9 cellular contexts compared by ENCODE assay signal in genomic region chr4:74039065-74039763, GRCh38. TPM values are rescaled to one million over a fixed set of nuclear protein-coding genes. Genes with fewer than 3 reads are reported as not detected.
DNase-seq lines count a peak whose midpoint lies in the region; ATAC-seq, FAIRE-seq and TF ChIP-seq lines count a peak whose summit lies in the region.
"Had no signal": no experiment of that assay in that cellular context is flagged by ENCODE, and none has a peak within 500 bp of the region (broad histone marks: within the 10 kb centered on the region; RNA-seq: fewer than 3 reads in every experiment).

No MANE protein-coding gene starts in this region.

- H3F3A ChIP-seq in PC-9 (ENCODE audit: insufficient read depth, low read depth) = no peaks in the 10 kb centered on the region

- H3K9me3 ChIP-seq in PC-9 (ENCODE audit: insufficient read depth, low read depth) (no peaks in the 10 kb centered on the region), endothelial cell of umbilical vein (replicated peaks; ENCODE audit: control insufficient read depth, insufficient read depth, low read length) (no peaks in the 10 kb centered on the region)

- no peaks in the 10 kb centered on the region for H3K9me3 Mint-ChIP-seq in naive thymus-derived CD8-positive, alpha-beta T cell

- H3K27ac ChIP-seq in PC-9 (no peak overlapping the region), endothelial cell of umbilical vein (ENCODE audit: insufficient read depth, low read depth, low read length) (peak overlapping the region; percentile 88)

- POLR2A ChIA-PET in PC-9 (lab: Charles Lee; ENCODE audit: unreplicated experiment) = no interaction called here
- POLR2A ChIA-PET in endothelial cell of umbilical vein (lab: Charles Lee) = interaction anchor here (2.4 kb wide), 1 partner anchor 60 kb away, joined by 8 read pairs; the partner anchor contains the start of gene CXCL2
- POLR2A ChIA-PET in naive thymus-derived CD8-positive, alpha-beta T cell (lab: Charles Lee) = no interaction called here

- no peaks in the 10 kb centered on the region for H3K9me1 ChIP-seq in endothelial cell of umbilical vein (replicated peaks; ENCODE audit: control insufficient read depth, extremely low read depth, insufficient read depth, low read length)

- H4K20me1 ChIP-seq in PC-9 (ENCODE audit: insufficient read depth) = no peaks in the 10 kb centered on the region
- no peaks in the 10 kb centered on the region for H4K20me1 ChIP-seq in endothelial cell of umbilical vein (replicated peaks; ENCODE audit: control insufficient read depth, extremely low read depth, insufficient read depth, low read length)

- H3K4me2 ChIP-seq in PC-9 (peak overlapping the region; percentile 89), endothelial cell of umbilical vein (ENCODE audit: insufficient read depth, low read length) (peak overlapping the region; percentile 95)

- H3K27me3 ChIP-seq in PC-9 (ENCODE audit: insufficient read depth, low read depth) = no peaks in the 10 kb centered on the region
- H3K27me3 ChIP-seq in endothelial cell of umbilical vein (ENCODE audit: control insufficient read depth in 2 of 2, insufficient read depth in 2 of 2, low read length in 2 of 2) = no peaks in the 10 kb centered on the region

- peak overlapping the region; percentile 87 for H3K9ac ChIP-seq in endothelial cell of umbilical vein (replicated peaks; ENCODE audit: extremely low read depth, insufficient read depth, low read length)

- FAIRE-seq in endothelial cell of umbilical vein (lab: Jason Lieb, UNC) = peak; percentile 69
- FAIRE-seq: TTC549 had no signal

- H3K4me1 ChIP-seq in PC-9 (replicated peaks; ENCODE audit: insufficient read depth) = peaks cover 6% of the 10 kb centered on the region; the same call in 1 of the 2 replicates
- H3K4me1 ChIP-seq in endothelial cell of umbilical vein (ENCODE audit: control insufficient read depth, extremely low read depth, insufficient read depth, low read length) = peaks cover 11% of the 10 kb centered on the region

- ATAC-seq in GM21737 (IDR thresholded peaks at IDR 0.05; ENCODE audit: unreplicated experiment) = peak; percentile 28
- peak; percentile 35 for ATAC-seq in naive thymus-derived CD8-positive, alpha-beta T cell
- no peak for ATAC-seq in GM18858 (IDR thresholded peaks at IDR 0.05; ENCODE audit: unreplicated experiment)

- intact Hi-C loops in PC-9 (cut with micrococcal nuclease; ENCODE audit: unreplicated experiment) = loop anchor here (5.0 to 10.0 kb wide), 2 partner anchors 117 to 374 kb away; no protein-coding TSS in a partner anchor
- intact Hi-C loops in endothelial cell of umbilical vein (cut with micrococcal nuclease) = loop anchor here (1.0 to 5.0 kb wide), 4 partner anchors 54 to 116 kb away; no protein-coding TSS in a partner anchor

- peaks cover 28 to 44% (median 40%) of the 10 kb centered on the region in 5 donors for H3K27me3 Mint-ChIP-seq in naive thymus-derived CD8-positive, alpha-beta T cell

- H3K4me3 ChIP-seq in GM12865 (ENCODE audit: low read depth, low read length) (peak overlapping the region; percentile 67), PC-9 (peak overlapping the region; percentile 79), endothelial cell of umbilical vein (replicated peaks in 1 of 3; ENCODE audit: insufficient read depth in 1 of 3, low read depth in 1 of 3, low read length in 3 of 3) (peak overlapping the region; percentile 75 to 86 (median 82))

- no peak for TF ChIP-seq POLR2A in endothelial cell of umbilical vein (IDR thresholded peaks at IDR 0.05; ENCODE audit: low read depth, low read length)

- dilution Hi-C loops in endothelial cell of umbilical vein (cut with MboI; ENCODE audit: extremely low pct_ligation_motif_present, low sequenced_read_pairs) = no loop called here

- BruUV-seq in PC-9 (replicated peaks; lab: Mats Ljungman, UMichigan) (no TSS peak), endothelial cell of umbilical vein (replicated peaks; lab: Mats Ljungman, UMichigan) (TSS peak; percentile 83)

- DNase-seq in GM12865 (ENCODE audit: low read depth) (no peak), PC-9 (no peak), endothelial cell of umbilical vein (ENCODE audit: low read depth, low spot score) (peak; percentile 51), NCI-H128 (lab: John Stamatoyannopoulos, UW; ENCODE audit: unreplicated experiment) (no peak), putamen (ENCODE audit: low spot score) (no peak)
- no peak for DNase-seq in naive thymus-derived CD8-positive, alpha-beta T cell

- H3K4me1 Mint-ChIP-seq in naive thymus-derived CD8-positive, alpha-beta T cell = peaks cover 4 to 19% (median 15%) of the 10 kb centered on the region in 4 donors

- no peaks in the 10 kb centered on the region for H3K36me3 Mint-ChIP-seq in naive thymus-derived CD8-positive, alpha-beta T cell

- TF ChIP-seq CTCF in GM12865 (IDR thresholded peaks at IDR 0.05; ENCODE audit: insufficient read depth, low read depth, low read length, missing control alignments) (no peak), PC-9 (conservative IDR thresholded peaks at IDR 0.05) (no peak), endothelial cell of umbilical vein (IDR thresholded peaks at IDR 0.05; ENCODE audit: extremely low read depth in 1 of 2, insufficient read depth in 1 of 2, low read depth in 1 of 2, low read length in 2 of 2) (no peak)

- CTCF ChIA-PET in PC-9 (lab: Charles Lee) = interaction anchor here (0.6 to 1.1 kb wide), 3 partner anchors 77 to 171 kb away, joined by 3 to 4 read pairs (median 3); no protein-coding TSS in a partner anchor
- CTCF ChIA-PET in endothelial cell of umbilical vein (lab: Charles Lee) = interaction anchor here (0.6 to 4.5 kb wide), 40 partner anchors 9 to 698 kb away, joined by 3 to 49 read pairs (median 4); partner anchors contain the start of genes CXCL1, CXCL2 and CXCL5

- no peaks in the 10 kb centered on the region for H3K9me2 ChIP-seq in PC-9 (ENCODE audit: insufficient read depth)

- H3K36me3 ChIP-seq in PC-9 (ENCODE audit: low read depth) (no peaks in the 10 kb centered on the region), endothelial cell of umbilical vein (ENCODE audit: control insufficient read depth in 2 of 2, extremely low read depth in 1 of 2, insufficient read depth in 2 of 2, low read length in 2 of 2) (no peaks in the 10 kb centered on the region)

- H3K4me3 Mint-ChIP-seq in naive thymus-derived CD8-positive, alpha-beta T cell = peak overlapping the region; percentile 62 to 88 (median 76)

- H2AFZ ChIP-seq in PC-9 (peak overlapping the region; percentile 97), endothelial cell of umbilical vein (ENCODE audit: low read depth, low read length) (peak overlapping the region; percentile 98)

- H3K79me2 ChIP-seq in PC-9 (ENCODE audit: low read depth) (no peaks in the 10 kb centered on the region), endothelial cell of umbilical vein (ENCODE audit: control insufficient read depth, insufficient read depth, low read length) (no peaks in the 10 kb centered on the region)

- peak overlapping the region in 1 of 10 donors; percentile 35 for H3K27ac Mint-ChIP-seq in naive thymus-derived CD8-positive, alpha-beta T cell

RNA-seq across cellular contexts. Expression of gene CXCL3, which starts 0.7 kb away (rescaled TPM):
- total RNA-seq in PC-9 (2021) = not detected in 2 replicates
- 1.3 and 1.4 TPM in 2 replicates for total RNA-seq in endothelial cell of umbilical vein
- 1.1 TPM in 2 replicates for polyA plus RNA-seq in endothelial cell of umbilical vein
- 1.5 and 2.7 TPM in 2 replicates for polyA plus RNA-seq in endothelial cell of umbilical vein (2011; cell fraction: cytosol; rRNA removed)
- polyA plus RNA-seq in endothelial cell of umbilical vein (2011; cell fraction: nucleus; rRNA removed) = 4.0 and 4.1 TPM in 2 replicates
- 1.6 and 2.1 TPM in 2 replicates for polyA plus RNA-seq in endothelial cell of umbilical vein (2012)
- not detected in 2 replicates for polyA minus RNA-seq in endothelial cell of umbilical vein
- 8.4 TPM for polyA minus RNA-seq in endothelial cell of umbilical vein (2011; cell fraction: cytosol; rRNA and poly(A)+ RNA removed)
- 2.0 and 2.7 TPM in 2 replicates for polyA minus RNA-seq in endothelial cell of umbilical vein (2011; cell fraction: nucleus; rRNA and poly(A)+ RNA removed)
- not detected for total RNA-seq in naive thymus-derived CD8-positive, alpha-beta T cell
- polyA plus RNA-seq in naive thymus-derived CD8-positive, alpha-beta T cell = not detected

RNA-seq across cellular contexts. Expression of gene CXCL5, which starts 40.7 kb away (rescaled TPM):
- total RNA-seq in PC-9 (2021) (not detected in 2 replicates), endothelial cell of umbilical vein (0.21 and 0.33 TPM in 2 replicates)
- polyA plus RNA-seq in endothelial cell of umbilical vein = 0.25 and 0.40 TPM in 2 replicates
- 0.27 and 0.31 TPM in 2 replicates for polyA plus RNA-seq in endothelial cell of umbilical vein (2011; cell fraction: cytosol; rRNA removed)
- polyA plus RNA-seq in endothelial cell of umbilical vein (2011; cell fraction: nucleus; rRNA removed) = 0.20 and 0.24 TPM in 2 replicates
- polyA plus RNA-seq in endothelial cell of umbilical vein (2012) = 0.38 and 0.54 TPM in 2 replicates
- 0.15 and 0.27 TPM in 2 replicates for polyA minus RNA-seq in endothelial cell of umbilical vein
- not detected for polyA minus RNA-seq in endothelial cell of umbilical vein (2011; cell fraction: cytosol; rRNA and poly(A)+ RNA removed)
- polyA minus RNA-seq in endothelial cell of umbilical vein (2011; cell fraction: nucleus; rRNA and poly(A)+ RNA removed) = 0.14 TPM in 1 of 2 replicates, not detected in the other
- total RNA-seq in naive thymus-derived CD8-positive, alpha-beta T cell = not detected
- polyA plus RNA-seq in naive thymus-derived CD8-positive, alpha-beta T cell = not detected

RNA-seq across cellular contexts. Expression of gene PPBP, which starts 51.2 kb away (rescaled TPM):
- total RNA-seq in PC-9 (2021) = not detected in 2 replicates
- not detected in 2 replicates for total RNA-seq in endothelial cell of umbilical vein
- not detected in 2 replicates for polyA plus RNA-seq in endothelial cell of umbilical vein
- not detected in 2 replicates for polyA plus RNA-seq in endothelial cell of umbilical vein (2011; cell fraction: cytosol; rRNA removed)
- polyA plus RNA-seq in endothelial cell of umbilical vein (2011; cell fraction: nucleus; rRNA removed) = not detected in 2 replicates
- not detected in 2 replicates for polyA plus RNA-seq in endothelial cell of umbilical vein (2012)
- not detected in 2 replicates for polyA minus RNA-seq in endothelial cell of umbilical vein
- not detected for polyA minus RNA-seq in endothelial cell of umbilical vein (2011; cell fraction: cytosol; rRNA and poly(A)+ RNA removed)
- not detected in 2 replicates for polyA minus RNA-seq in endothelial cell of umbilical vein (2011; cell fraction: nucleus; rRNA and poly(A)+ RNA removed)
- total RNA-seq in naive thymus-derived CD8-positive, alpha-beta T cell = not detected
- polyA plus RNA-seq in naive thymus-derived CD8-positive, alpha-beta T cell = under 1 TPM in 1 of 3 donors, not detected in 2; 0.52 TPM

RNA-seq across cellular contexts. Expression of gene PF4, which starts 57.4 kb away (rescaled TPM):
- not detected in 2 replicates for total RNA-seq in PC-9 (2021)
- not detected in 2 replicates for total RNA-seq in endothelial cell of umbilical vein
- not detected in 2 replicates for polyA plus RNA-seq in endothelial cell of umbilical vein
- not detected in 2 replicates for polyA plus RNA-seq in endothelial cell of umbilical vein (2011; cell fraction: cytosol; rRNA removed)
- not detected in 2 replicates for polyA plus RNA-seq in endothelial cell of umbilical vein (2011; cell fraction: nucleus; rRNA removed)
- not detected in 2 replicates for polyA plus RNA-seq in endothelial cell of umbilical vein (2012)
- polyA minus RNA-seq in endothelial cell of umbilical vein = not detected in 2 replicates
- polyA minus RNA-seq in endothelial cell of umbilical vein (2011; cell fraction: cytosol; rRNA and poly(A)+ RNA removed) = not detected
- not detected in 2 replicates for polyA minus RNA-seq in endothelial cell of umbilical vein (2011; cell fraction: nucleus; rRNA and poly(A)+ RNA removed)
- not detected for total RNA-seq in naive thymus-derived CD8-positive, alpha-beta T cell
- not detected for polyA plus RNA-seq in naive thymus-derived CD8-positive, alpha-beta T cell

RNA-seq across cellular contexts. Expression of gene CXCL2, which starts 59.8 kb away (rescaled TPM):
- 1.6 and 1.7 TPM in 2 replicates for total RNA-seq in PC-9 (2021)
- 6.2 and 8.6 TPM in 2 replicates for total RNA-seq in endothelial cell of umbilical vein
- polyA plus RNA-seq in endothelial cell of umbilical vein = 15.1 and 15.9 TPM in 2 replicates
- 15.3 and 24.9 TPM in 2 replicates for polyA plus RNA-seq in endothelial cell of umbilical vein (2011; cell fraction: cytosol; rRNA removed)
- 72.1 and 85.7 TPM in 2 replicates for polyA plus RNA-seq in endothelial cell of umbilical vein (2011; cell fraction: nucleus; rRNA removed)
- 8.9 and 11.1 TPM in 2 replicates for polyA plus RNA-seq in endothelial cell of umbilical vein (2012)
- polyA minus RNA-seq in endothelial cell of umbilical vein = 4.0 and 4.9 TPM in 2 replicates
- 68.0 TPM for polyA minus RNA-seq in endothelial cell of umbilical vein (2011; cell fraction: cytosol; rRNA and poly(A)+ RNA removed)
- 36.4 and 70.3 TPM in 2 replicates for polyA minus RNA-seq in endothelial cell of umbilical vein (2011; cell fraction: nucleus; rRNA and poly(A)+ RNA removed)
- not detected for total RNA-seq in naive thymus-derived CD8-positive, alpha-beta T cell
- not detected for polyA plus RNA-seq in naive thymus-derived CD8-positive, alpha-beta T cell
